18 cellular contexts compared by ENCODE assay signal in genomic region chr3:51361746-51362145, GRCh38. TPM values are rescaled to one million over a fixed set of nuclear protein-coding genes. Genes with fewer than 3 reads are reported as not detected.
A peak's percentile ranks its signal among the peaks of the same experiment; 100 is the strongest.
DNase-seq lines count a peak whose midpoint lies in the region; ATAC-seq, FAIRE-seq and TF ChIP-seq lines count a peak whose summit lies in the region.
"Had no signal": no experiment of that assay in that cellular context is flagged by ENCODE, and none has a peak within 500 bp of the region (broad histone marks: within the 10 kb centered on the region; RNA-seq: fewer than 3 reads in every experiment).

No MANE protein-coding gene starts in this region.

- no peaks in the 10 kb centered on the region for H3K79me1 ChIP-seq in IMR-90 (ENCODE audit: low read depth in 1 of 2, low read length in 2 of 2)

- peaks cover 3 to 6% of the 10 kb centered on the region in 2 donors for H3K27me3 Mint-ChIP-seq in CD8-positive, alpha-beta memory T cell

- no peak overlapping the region for H2BK120ac ChIP-seq in IMR-90 (ENCODE audit: low read depth, low read length)

- POLR2A ChIA-PET in IMR-90 (lab: Charles Lee; ENCODE audit: unreplicated experiment) = interaction anchor here (0.6 kb wide), 1 partner anchor 32 kb away, joined by 3 read pairs; no protein-coding TSS in a partner anchor
- POLR2A ChIA-PET in CD8-positive, alpha-beta memory T cell (lab: Charles Lee) = no interaction called here

- H3K27me3 ChIP-seq in IMR-90 (ENCODE audit: control insufficient read depth, insufficient read depth, low read length) (peaks cover 14% of the 10 kb centered on the region), bronchial epithelial cell (ENCODE audit: control insufficient read depth, insufficient read depth, low read length) (no peaks in the 10 kb centered on the region), aorta (ENCODE audit: control insufficient read depth in 1 of 2, insufficient read depth in 2 of 2, low read length in 1 of 2) (no peaks in the 10 kb centered on the region)
- H3K27me3 ChIP-seq in CD8-positive, alpha-beta memory T cell (ENCODE audit: insufficient read depth, low read length, poor library complexity, severe bottlenecking) = no peaks in the 10 kb centered on the region

- no peak overlapping the region for H2BK20ac ChIP-seq in IMR-90 (ENCODE audit: low read depth, low read length)

- intact Hi-C loops in Right ventricle myocardium inferior (cut with DNase I) (no loop called here), Right ventricle myocardium superior (cut with DNase I) (no loop called here), IMR-90 (cut with micrococcal nuclease) (no loop called here), aorta (cut with DNase I) (no loop called here)

- in situ Hi-C loops in IMR-90 (cut with MboI; ENCODE audit: low sequenced_read_pairs) = no loop called here

- H4K20me1 ChIP-seq in IMR-90 (ENCODE audit: insufficient read depth, low read length) = no peaks in the 10 kb centered on the region

- H4K5ac ChIP-seq in IMR-90 (ENCODE audit: low read depth, low read length) = no peak overlapping the region

- ATAC-seq in Right ventricle myocardium inferior = no peak
- no peak for ATAC-seq in Right ventricle myocardium superior (ENCODE audit: poor library complexity)
- no peak for ATAC-seq in IMR-90 (ENCODE audit: low read depth)
- ATAC-seq in aorta (ENCODE audit: low FRiP score) = peak; percentile 26

- peak; percentile 47 for DNase-seq in Right ventricle myocardium inferior (ENCODE audit: missing footprints)
- DNase-seq in Right ventricle myocardium superior = no peak
- DNase-seq in IMR-90 = no peak
- no peak for DNase-seq in bronchial epithelial cell (ENCODE audit: low read depth)
- DNase-seq in aorta = peak in 1 of 2 donors; percentile 55
- no peak for DNase-seq in CD8-positive, alpha-beta memory T cell
- DNase-seq in GM12891 (ENCODE audit: insufficient read length, low spot score) = no peak
- DNase-seq: C1 segment of cervical spinal cord; Caco-2; CD4-positive, alpha-beta memory T cell; DMS153; DND-41; GM23248; H7; HCEC 1CT had no signal

- H3K4me3 ChIP-seq in IMR-90 (ENCODE audit: insufficient read depth, low read depth, low read length) (no peak overlapping the region), bronchial epithelial cell (ENCODE audit: low read depth, low read length) (no peak overlapping the region), aorta (ENCODE audit: low read length in 2 of 2) (no peak overlapping the region)
- no peak overlapping the region for H3K4me3 ChIP-seq in CD8-positive, alpha-beta memory T cell (ENCODE audit: low read length)
- H3K4me3 ChIP-seq: GM23248 had no signal

- H2AK9ac ChIP-seq in IMR-90 (replicated peaks; ENCODE audit: low read depth, low read length, poor library complexity) = no peak overlapping the region

- H3K4me3 Mint-ChIP-seq in CD8-positive, alpha-beta memory T cell = no peak overlapping the region
- H3K4me3 Mint-ChIP-seq: CD4-positive, alpha-beta memory T cell had no signal

- H3K4ac ChIP-seq in IMR-90 (ENCODE audit: low read depth, low read length) = no peak overlapping the region

- CTCF ChIA-PET in IMR-90 (lab: Yijun Ruan, JAX) = interaction anchor here (0.9 kb wide), 1 partner anchor 51 kb away, joined by 3 read pairs; no protein-coding TSS in a partner anchor
- CTCF ChIA-PET in CD8-positive, alpha-beta memory T cell (lab: Charles Lee) = no interaction called here

- no peak overlapping the region for H2BK5ac ChIP-seq in IMR-90 (ENCODE audit: low read depth, low read length, poor library complexity, severe bottlenecking)

- no peak overlapping the region for H3K9ac ChIP-seq in IMR-90 (ENCODE audit: low read depth, low read length)
- H3K9ac ChIP-seq: GM23248 had no signal

- H3K18ac ChIP-seq in IMR-90 (ENCODE audit: low read depth, low read length) = no peak overlapping the region

- no peak overlapping the region for H2BK15ac ChIP-seq in IMR-90 (ENCODE audit: low read depth, low read length)

- H3K9me3 ChIP-seq in IMR-90 (ENCODE audit: control insufficient read depth, insufficient read depth, low read length) = no peaks in the 10 kb centered on the region
- no peaks in the 10 kb centered on the region for H3K9me3 ChIP-seq in aorta (ENCODE audit: control insufficient read depth, low read length)
- no peaks in the 10 kb centered on the region for H3K9me3 ChIP-seq in CD8-positive, alpha-beta memory T cell (ENCODE audit: low read length)
- H3K9me3 ChIP-seq: Caco-2 had no signal

- H3K4me2 ChIP-seq in IMR-90 (ENCODE audit: low read depth, low read length) = no peak overlapping the region

- no peaks in the 10 kb centered on the region for H3K9me1 ChIP-seq in IMR-90 (ENCODE audit: insufficient read depth, low read length)

- TF ChIP-seq RAD21 in IMR-90 (IDR thresholded peaks at IDR 0.05; ENCODE audit: low read length) = no peak

- H3K27ac ChIP-seq in IMR-90 (ENCODE audit: insufficient read depth, low read length) (no peak overlapping the region), aorta (ENCODE audit: low read depth in 1 of 2, low read length in 2 of 2) (no peak overlapping the region)
- no peak overlapping the region for H3K27ac ChIP-seq in CD8-positive, alpha-beta memory T cell (ENCODE audit: low read depth, low read length)
- H3K27ac ChIP-seq: GM23248 had no signal

- dilution Hi-C loops in IMR-90 (cut with HindIII; ENCODE audit: low sequenced_read_pairs, unreplicated experiment) = loop anchor here (25.0 kb wide), 1 partner anchor 249 kb away; no protein-coding TSS in a partner anchor

- peak; percentile 36 for FAIRE-seq in bronchial epithelial cell (lab: Jason Lieb, UNC)
- FAIRE-seq in GM12891 (lab: Jason Lieb, UNC) = no peak
- FAIRE-seq: G401.6, GM19239, H1 had no signal

- H3K4me1 ChIP-seq in IMR-90 (ENCODE audit: control insufficient read depth, insufficient read depth, low read length) (no peaks in the 10 kb centered on the region), aorta (ENCODE audit: control insufficient read depth in 1 of 2, insufficient read depth in 2 of 2, low read length in 2 of 2) (no peaks in the 10 kb centered on the region)
- no peaks in the 10 kb centered on the region for H3K4me1 ChIP-seq in CD8-positive, alpha-beta memory T cell (ENCODE audit: insufficient read depth, low read length)
- H3K4me1 ChIP-seq: Caco-2 had no signal

- no peaks in the 10 kb centered on the region for H3K4me1 Mint-ChIP-seq in CD8-positive, alpha-beta memory T cell
- H3K4me1 Mint-ChIP-seq: CD4-positive, alpha-beta memory T cell had no signal

- no peak overlapping the region for H3K56ac ChIP-seq in IMR-90 (ENCODE audit: extremely low read depth, insufficient read depth, low read length)

- H3K23ac ChIP-seq in IMR-90 (ENCODE audit: low read depth, low read length) = no peak overlapping the region

- H2AK5ac ChIP-seq in IMR-90 (ENCODE audit: low read depth, low read length) = no peak overlapping the region

- no peak for TF ChIP-seq POLR2A in IMR-90 (IDR thresholded peaks at IDR 0.05; ENCODE audit: low read depth, low read length)
- TF ChIP-seq POLR2A in GM12891 (IDR thresholded peaks at IDR 0.05; ENCODE audit: low read depth, low read length) = no peak

- H2AFZ ChIP-seq in IMR-90 (replicated peaks; ENCODE audit: low read length, poor library complexity) = peak overlapping the region; percentile 21
- H2AFZ ChIP-seq: GM23248 had no signal

- TF ChIP-seq CTCF in IMR-90 (conservative IDR thresholded peaks at IDR 0.05; ENCODE audit: low read depth, low read length) (no peak), bronchial epithelial cell (IDR thresholded peaks at IDR 0.05; ENCODE audit: insufficient read depth, low read length, severe bottlenecking) (no peak)

- peaks cover 0 to 16% (median 0%) of the 10 kb centered on the region in 3 donors for H3K36me3 Mint-ChIP-seq in CD8-positive, alpha-beta memory T cell
- H3K36me3 Mint-ChIP-seq: CD4-positive, alpha-beta memory T cell had no signal

- no peak overlapping the region for H4K8ac ChIP-seq in IMR-90 (ENCODE audit: low read depth in 2 of 2, low read length in 2 of 2)

- H3K36me3 ChIP-seq in IMR-90 (ENCODE audit: control insufficient read depth, insufficient read depth, low read length) (no peaks in the 10 kb centered on the region), bronchial epithelial cell (ENCODE audit: control insufficient read depth, insufficient read depth, low read length) (no peaks in the 10 kb centered on the region), aorta (ENCODE audit: control insufficient read depth in 1 of 2, insufficient read depth in 2 of 2, low read length in 1 of 2) (no peaks in the 10 kb centered on the region)
- no peaks in the 10 kb centered on the region for H3K36me3 ChIP-seq in CD8-positive, alpha-beta memory T cell (ENCODE audit: insufficient read depth, low read length)

- no peak overlapping the region for H3K27ac Mint-ChIP-seq in CD8-positive, alpha-beta memory T cell

- H3K9me3 Mint-ChIP-seq in CD8-positive, alpha-beta memory T cell = peaks cover 0 to 4% (median 0%) of the 10 kb centered on the region in 5 donors

- no TSS peak for BruUV-seq in IMR-90 (replicated peaks; lab: Mats Ljungman, UMichigan)

- WGBS in IMR-90 (ENCODE audit: extremely low coverage in 2 of 2, insufficient read length in 1 of 2), 2 experiments = 59% methylated on average over 3 of the region's 6 CpGs; no CpG with 5 or more reads in 1 of the 2 experiments
- 89 to 90% methylated on average over 6 of the region's 6 CpGs for WGBS in aorta, 2 donors

- no peak overlapping the region for H4K91ac ChIP-seq in IMR-90 (ENCODE audit: insufficient read depth, low read depth, low read length)

- H3K14ac ChIP-seq in IMR-90 (replicated peaks; ENCODE audit: low read depth, low read length) = no peak overlapping the region

TF ChIP-seq in GM12891, 5 proteins besides CTCF, POLR2A, EP300 and RAD21 (continues in another document):
- no peak for TF ChIP-seq TAF1 (IDR thresholded peaks at IDR 0.05; ENCODE audit: low read depth, low read length)

RNA-seq across cellular contexts. Expression of gene MANF, which starts 23.3 kb away (rescaled TPM):
- 46.1 TPM for total RNA-seq in Right ventricle myocardium inferior
- total RNA-seq in Right ventricle myocardium superior = 41.1 TPM
- 65.4 and 78.9 TPM in 2 replicates for total RNA-seq in IMR-90 (2012; rRNA removed)
- 122 and 131 TPM in 2 replicates for polyA plus RNA-seq in IMR-90 (2012; rRNA removed)
- 40.5 and 61.4 TPM in 2 replicates for polyA plus RNA-seq in IMR-90 (2012; cell fraction: cytosol; rRNA removed)
- polyA plus RNA-seq in IMR-90 (2012; cell fraction: nucleus; rRNA removed; ENCODE audit: low replicate concordance) = 7.3 and 37.0 TPM in 2 replicates
- total RNA-seq in bronchial epithelial cell = 248 and 315 TPM in 2 replicates
- total RNA-seq in aorta = 100 to 1,000 TPM in 1 of 2 donors, 10 to 100 TPM in 1; 78.9 to 108 TPM
- 10 to 100 TPM; 47.7 to 67.1 TPM for polyA plus RNA-seq in aorta
- 100 to 1,000 TPM; 197 to 204 TPM for total RNA-seq in CD8-positive, alpha-beta memory T cell
- 64.5 TPM for polyA plus RNA-seq in CD8-positive, alpha-beta memory T cell
- 60.4 TPM for polyA plus RNA-seq in GM12891 (2012; ENCODE audit: low read depth, missing spikeins)

RNA-seq across cellular contexts. Expression of gene RBM15B, which starts 29.3 kb away (rescaled TPM):
- total RNA-seq in Right ventricle myocardium inferior (11.8 TPM), Right ventricle myocardium superior (9.9 TPM), IMR-90 (2012; rRNA removed) (17.2 and 17.4 TPM in 2 replicates), bronchial epithelial cell (30.5 and 36.1 TPM in 2 replicates), aorta (10 to 100 TPM; 22.4 to 25.4 TPM)
- polyA plus RNA-seq in IMR-90 (2012; rRNA removed) (15.0 and 16.2 TPM in 2 replicates), aorta (1 to 10 TPM; 6.9 to 10.0 TPM)
- 16.0 and 21.0 TPM in 2 replicates for polyA plus RNA-seq in IMR-90 (2012; cell fraction: cytosol; rRNA removed)
- 7.4 and 10.0 TPM in 2 replicates for polyA plus RNA-seq in IMR-90 (2012; cell fraction: nucleus; rRNA removed; ENCODE audit: low replicate concordance)
- 10 to 100 TPM; 47.4 to 47.8 TPM for total RNA-seq in CD8-positive, alpha-beta memory T cell
- 26.7 TPM for polyA plus RNA-seq in CD8-positive, alpha-beta memory T cell
- 11.4 TPM for polyA plus RNA-seq in GM12891 (2012; ENCODE audit: low read depth, missing spikeins)
